In the genomic region with DNA sequence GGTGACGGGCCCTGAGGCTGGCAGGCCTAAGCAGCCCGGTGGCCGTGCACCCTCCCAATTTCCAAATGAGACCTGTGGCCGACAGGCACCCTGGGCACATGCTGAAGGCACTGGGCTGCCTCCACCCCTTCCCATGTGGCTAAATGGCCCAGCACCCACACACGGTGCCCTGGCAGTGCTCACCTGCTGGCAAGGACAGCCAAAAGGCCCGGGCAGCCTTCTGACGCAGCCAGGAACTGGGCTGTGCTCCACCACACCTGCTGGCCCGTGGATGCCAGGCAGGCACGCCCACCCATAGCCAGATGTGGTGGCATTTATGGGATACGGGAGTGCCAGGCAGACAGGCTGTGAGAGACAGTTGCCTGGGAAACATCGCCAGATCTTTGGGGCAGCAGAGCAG, we compare ENCODE assay signal across 8 cellular contexts. TPM values are rescaled to one million over a fixed set of nuclear protein-coding genes. Genes with fewer than 3 reads are reported as not detected.
DNase-seq lines count a peak whose midpoint lies in the region; ATAC-seq, FAIRE-seq and TF ChIP-seq lines count a peak whose summit lies in the region.

No MANE protein-coding gene starts in this region.

- intact Hi-C loops in GM12878 (cut with micrococcal nuclease; ENCODE audit: unreplicated experiment) (loop anchor here (5.0 kb wide), 2 partner anchors 114 to 1224 kb away; no protein-coding TSS in a partner anchor), lower lobe of right lung (cut with DNase I) (loop anchor here (5.0 kb wide), 1 partner anchor 184 kb away; no protein-coding TSS in a partner anchor)

- H3K79me2 ChIP-seq in GM12878 (ENCODE audit: control insufficient read depth, insufficient read depth, low read length), result no peaks in the 10 kb centered on the region; the same call in 1 of the 2 replicates

- H3K4me3 ChIP-seq in GM12878, result 0 out of 2 replicates have a peak overlapping the region, but pooled peaks have one; percentile 11
- H3K4me3 ChIP-seq in lower lobe of right lung, result peak overlapping the region; percentile 59
- H3K4me3 ChIP-seq in thoracic aorta, result peak overlapping the region; percentile 73

- FAIRE-seq in GM12878 (lab: Jason Lieb, UNC), result no peak

- H3K9ac ChIP-seq in GM12878 (ENCODE audit: control insufficient read depth, insufficient read depth, low read length), result no peak overlapping the region

- in situ Hi-C loops in GM12878 (cut with MboI), result loop anchor here (10.0 kb wide), 1 partner anchor 1226 kb away; no protein-coding TSS in a partner anchor

- H3K9me3 ChIP-seq in GM12878 (replicated peaks; ENCODE audit: control insufficient read depth, insufficient read depth, low read length) (no peaks in the 10 kb centered on the region), lower lobe of right lung (no peaks in the 10 kb centered on the region), thoracic aorta (no peaks in the 10 kb centered on the region)

- SMC1A ChIA-PET in GM12878 (lab: Charles Lee; ENCODE audit: uncharacterized antibody, unreplicated experiment), result interaction anchor here (0.9 to 1.2 kb wide), 2 partner anchors 36 to 184 kb away, joined by 3 to 4 read pairs; no protein-coding TSS in a partner anchor

- peak overlapping the region; percentile 43; the same call in 1 of the 2 replicates for H3K4me2 ChIP-seq in GM12878 (ENCODE audit: control insufficient read depth, insufficient read depth)

- TF ChIP-seq CTCF in GM12878 (IDR thresholded peaks at IDR 0.05 in 2 of 3, conservative IDR thresholded peaks at IDR 0.05 in 1 of 3; ENCODE audit: control insufficient read depth in 2 of 3, extremely low read depth in 1 of 3, insufficient read depth in 1 of 3, low read depth in 3 of 3, low read length in 3 of 3), result no peak
- no peak for TF ChIP-seq CTCF in lower lobe of right lung (IDR thresholded peaks at IDR 0.05)
- TF ChIP-seq CTCF in thoracic aorta (IDR thresholded peaks at IDR 0.05), result no peak

- TF ChIP-seq RAD21 in GM12878 (IDR thresholded peaks at IDR 0.05; ENCODE audit: insufficient read depth, low read depth, low read length), result no peak

- ATAC-seq in activated CD8-positive, alpha-beta memory T cell treated with anti-CD3 and anti-CD28 coated beads, Interleukin-2, amount 10 ng/mL, durations not matched to agents 7 days and 5 days, result no peak
- no peak for ATAC-seq in GM12878
- ATAC-seq in lower lobe of right lung, result no peak
- no peak for ATAC-seq in thoracic aorta (ENCODE audit: insufficient number of reproducible peaks, low FRiP score, low read depth)
- ATAC-seq in HG02763 (IDR thresholded peaks at IDR 0.05; ENCODE audit: unreplicated experiment), result no peak
- no peak for ATAC-seq in GM21360 (IDR thresholded peaks at IDR 0.05; ENCODE audit: unreplicated experiment)

- H2AFZ ChIP-seq in GM12878 (ENCODE audit: control insufficient read depth, low read depth, low read length), result no peak overlapping the region

- BruUV-seq in GM12878 (replicated peaks; lab: Mats Ljungman, UMichigan), result TSS peak; percentile 91

- H3K27ac ChIP-seq in GM12878 (ENCODE audit: control insufficient read depth, insufficient read depth), result no peak overlapping the region
- H3K27ac ChIP-seq in lower lobe of right lung, result peak overlapping the region; percentile 88
- peak overlapping the region; percentile 73 to 88 for H3K27ac ChIP-seq in thoracic aorta

- H3K4me1 Mint-ChIP-seq in activated CD8-positive, alpha-beta memory T cell treated with anti-CD3 and anti-CD28 coated beads, Interleukin-2, amount 10 ng/mL, durations not matched to agents 7 days and 5 days, result peaks cover 28% of the 10 kb centered on the region

- POLR2A ChIA-PET in GM12878 (lab: Charles Lee), result interaction anchor here (0.5 to 1.5 kb wide), 5 partner anchors 9 to 193 kb away, joined by 3 to 6 read pairs (median 3); a partner anchor contains a TSS

- CTCF ChIA-PET in activated CD8-positive, alpha-beta memory T cell treated with anti-CD3 and anti-CD28 coated beads, Interleukin-2, amount 10 ng/mL, durations not matched to agents 7 days and 5 days (lab: Charles Lee), result interaction anchor here (0.8 to 8.0 kb wide), 8 partner anchors 24 to 193 kb away, joined by 3 to 217 read pairs (median 4); a partner anchor contains a TSS
- CTCF ChIA-PET in GM12878 (lab: Yijun Ruan, JAX), result interaction anchor here (1.0 to 1.7 kb wide), 4 partner anchors 30 to 183 kb away, joined by 3 to 10 read pairs (median 4); no protein-coding TSS in a partner anchor

- DNase-seq in activated CD8-positive, alpha-beta memory T cell treated with anti-CD3 and anti-CD28 coated beads, Interleukin-2, amount 10 ng/mL, durations not matched to agents 7 days and 5 days, result no peak
- no peak for DNase-seq in activated CD8-positive, alpha-beta memory T cell treated with anti-CD3 and anti-CD28 coated beads, Interleukin-2, amount 50 U/mL, for 48 hours
- DNase-seq in GM12878 (ENCODE audit: low read depth, low spot score), result no peak
- no peak for DNase-seq in lower lobe of right lung
- no peak for DNase-seq in thoracic aorta (ENCODE audit: low spot score)
- DNase-seq in cortex of kidney (lab: John Stamatoyannopoulos, UW), result no peak

- WGBS in GM12878 (ENCODE audit: insufficient coverage, insufficient replicate concordance, low lambda C conversion rate, missing lambda C conversion rate), result 45% methylated on average over 11 of the region's 11 CpGs

- H3K36me3 ChIP-seq in GM12878 (ENCODE audit: control insufficient read depth in 2 of 2, insufficient read depth in 2 of 2, low read length in 1 of 2), result no peaks in the 10 kb centered on the region
- no peaks in the 10 kb centered on the region for H3K36me3 ChIP-seq in lower lobe of right lung
- H3K36me3 ChIP-seq in thoracic aorta, result no peaks in the 10 kb centered on the region

- no peaks in the 10 kb centered on the region for H3K27me3 Mint-ChIP-seq in activated CD8-positive, alpha-beta memory T cell treated with anti-CD3 and anti-CD28 coated beads, Interleukin-2, amount 10 ng/mL, durations not matched to agents 7 days and 5 days

- peaks cover 10% of the 10 kb centered on the region for H3K4me1 ChIP-seq in GM12878 (ENCODE audit: control insufficient read depth, insufficient read depth, low read length)
- H3K4me1 ChIP-seq in lower lobe of right lung, result peaks cover 48% of the 10 kb centered on the region
- H3K4me1 ChIP-seq in thoracic aorta (ENCODE audit: control insufficient read depth in 1 of 2, low read depth in 2 of 2), result peaks cover 17 to 42% of the 10 kb centered on the region in 2 donors

- H3K27ac Mint-ChIP-seq in activated CD8-positive, alpha-beta memory T cell treated with anti-CD3 and anti-CD28 coated beads, Interleukin-2, amount 10 ng/mL, durations not matched to agents 7 days and 5 days, result peak overlapping the region; percentile 80

- no peaks in the 10 kb centered on the region for H3K36me3 Mint-ChIP-seq in activated CD8-positive, alpha-beta memory T cell treated with anti-CD3 and anti-CD28 coated beads, Interleukin-2, amount 10 ng/mL, durations not matched to agents 7 days and 5 days

- H3K9me3 Mint-ChIP-seq in activated CD8-positive, alpha-beta memory T cell treated with anti-CD3 and anti-CD28 coated beads, Interleukin-2, amount 10 ng/mL, durations not matched to agents 7 days and 5 days (ENCODE audit: low read depth), result no peaks in the 10 kb centered on the region

- RAD21 ChIA-PET in GM12878 (lab: Charles Lee; ENCODE audit: unreplicated experiment), result interaction anchor here (1.2 to 1.6 kb wide), 2 partner anchors 31 to 102 kb away, joined by 3 to 6 read pairs; no protein-coding TSS in a partner anchor

- no peak overlapping the region for H3K4me3 Mint-ChIP-seq in activated CD8-positive, alpha-beta memory T cell treated with anti-CD3 and anti-CD28 coated beads, Interleukin-2, amount 10 ng/mL, durations not matched to agents 7 days and 5 days

- no peak for TF ChIP-seq POLR2A in GM12878 (IDR thresholded peaks at IDR 0.05; ENCODE audit: low read depth, low read length)

- no peak for TF ChIP-seq EP300 in GM12878 (IDR thresholded peaks at IDR 0.05; ENCODE audit: borderline replicate concordance in 1 of 2, control insufficient read depth in 1 of 2, low read depth in 2 of 2, low read length in 2 of 2)

- H4K20me1 ChIP-seq in GM12878 (ENCODE audit: control insufficient read depth, insufficient read depth), result no peaks in the 10 kb centered on the region

- no peaks in the 10 kb centered on the region for H3K27me3 ChIP-seq in GM12878 (replicated peaks in 1 of 2; ENCODE audit: control insufficient read depth in 2 of 2, insufficient read depth in 2 of 2, low read length in 1 of 2)
- no peaks in the 10 kb centered on the region for H3K27me3 ChIP-seq in lower lobe of right lung (ENCODE audit: low read depth)
- H3K27me3 ChIP-seq in thoracic aorta (replicated peaks; ENCODE audit: insufficient read depth), result no peaks in the 10 kb centered on the region

RNA-seq across cellular contexts. Expression of a gene that starts 4.0 kb away (rescaled TPM):
- total RNA-seq in activated CD8-positive, alpha-beta memory T cell treated with anti-CD3 and anti-CD28 coated beads, Interleukin-2, amount 10 ng/mL, durations not matched to agents 7 days and 5 days, result 10 to 100 TPM; 52.5 to 55.7 TPM
- total RNA-seq in GM12878 (2013; cell fraction: nucleolus; rRNA removed), result 13.3 and 16.5 TPM in 2 replicates
- total RNA-seq in GM12878 (2014; rRNA removed) (32.5 and 34.7 TPM in 2 replicates), GM12878 (2014; rRNA removed; fragmentation: Illumina TruSeq; extraction: Trizol) (3.6 and 4.4 TPM in 2 replicates), GM12878 (2021) (68.5 and 71.2 TPM in 2 replicates), lower lobe of right lung (50.9 TPM), thoracic aorta (10 to 100 TPM; 29.1 to 52.6 TPM)
- polyA plus RNA-seq in GM12878 (2011; ENCODE audit: low read depth), result 7.1 TPM
- polyA plus RNA-seq in GM12878 (2011; rRNA removed) (2.6 and 7.0 TPM in 2 replicates), GM12878 (2014; fragmentation: Illumina TruSeq; extraction: Trizol) (0.43 and 2.6 TPM in 2 replicates), GM12878 (2014; fragmentation: Nextera tagmentation; extraction: Ambion mirVana) (1 to 10 TPM in 1 of 2 experiments, under 1 TPM in 1; 0.79 to 1.2 TPM), GM12878 (2014; rRNA removed) (89.9 and 91.8 TPM in 2 replicates), GM12878 (2016; fragmentation: Nextera tagmentation; extraction: Ambion mirVana) (10 to 100 TPM; 57.2 to 60.2 TPM)
- 13.0 and 30.7 TPM in 2 replicates for polyA plus RNA-seq in GM12878 (2011; cell fraction: cytosol; rRNA removed)
- polyA plus RNA-seq in GM12878 (2011; cell fraction: nucleus; rRNA removed), result 20.8 and 30.9 TPM in 2 replicates
- polyA plus RNA-seq in GM12878 (2012), result 26.3 and 32.4 TPM in 2 replicates
- 1.5 and 4.7 TPM in 2 replicates for polyA minus RNA-seq in GM12878 (2011; rRNA and poly(A)+ RNA removed)
- 3.3 and 9.1 TPM in 2 replicates for polyA minus RNA-seq in GM12878 (2011; cell fraction: cytosol; rRNA and poly(A)+ RNA removed)
- polyA minus RNA-seq in GM12878 (2011; cell fraction: nucleus; rRNA and poly(A)+ RNA removed), result 5.6 and 10.3 TPM in 2 replicates

RNA-seq across cellular contexts. Expression of a gene that starts 29.5 kb away (rescaled TPM):
- 10 to 100 TPM; 35.0 to 42.9 TPM for total RNA-seq in activated CD8-positive, alpha-beta memory T cell treated with anti-CD3 and anti-CD28 coated beads, Interleukin-2, amount 10 ng/mL, durations not matched to agents 7 days and 5 days
- total RNA-seq in GM12878 (2013; cell fraction: nucleolus; rRNA removed), result 11.9 and 13.5 TPM in 2 replicates
- total RNA-seq in GM12878 (2014; rRNA removed), result 2.1 and 3.2 TPM in 2 replicates
- total RNA-seq in GM12878 (2014; rRNA removed; fragmentation: Illumina TruSeq; extraction: Trizol), result 0.54 and 0.55 TPM in 2 replicates
- total RNA-seq in GM12878 (2021), result 11.6 and 14.9 TPM in 2 replicates
- polyA plus RNA-seq in GM12878 (2011; ENCODE audit: low read depth), result 1.7 TPM
- 0.99 and 1.4 TPM in 2 replicates for polyA plus RNA-seq in GM12878 (2011; rRNA removed)
- 1.7 and 2.1 TPM in 2 replicates for polyA plus RNA-seq in GM12878 (2011; cell fraction: cytosol; rRNA removed)
- polyA plus RNA-seq in GM12878 (2011; cell fraction: nucleus; rRNA removed), result 4.9 and 8.7 TPM in 2 replicates
- 4.4 and 4.7 TPM in 2 replicates for polyA plus RNA-seq in GM12878 (2012)
- 2.4 and 3.8 TPM in 2 replicates for polyA plus RNA-seq in GM12878 (2014; fragmentation: Illumina TruSeq; extraction: Trizol)
- under 1 TPM; 0.03 to 0.07 TPM for polyA plus RNA-seq in GM12878 (2014; fragmentation: Nextera tagmentation; extraction: Ambion mirVana)
- polyA plus RNA-seq in GM12878 (2014; rRNA removed), result 4.8 and 5.2 TPM in 2 replicates
- polyA plus RNA-seq in GM12878 (2016; fragmentation: Nextera tagmentation; extraction: Ambion mirVana), result under 1 TPM; 0.18 to 0.54 TPM
- 1.0 and 2.2 TPM in 2 replicates for polyA minus RNA-seq in GM12878 (2011; rRNA and poly(A)+ RNA removed)
- polyA minus RNA-seq in GM12878 (2011; cell fraction: cytosol; rRNA and poly(A)+ RNA removed), result 2.9 and 3.6 TPM in 2 replicates
- polyA minus RNA-seq in GM12878 (2011; cell fraction: nucleus; rRNA and poly(A)+ RNA removed), result 3.9 and 4.3 TPM in 2 replicates
- total RNA-seq in lower lobe of right lung, result 90.0 TPM
- 100 to 1,000 TPM; 135 to 138 TPM for total RNA-seq in thoracic aorta

Comparison
In these comparisons a context has a peak if more than half of its experiments do, and no peak if none do; other contexts are left out.
1. H3K4me3 ChIP-seq: peak in every context shown above with its lines; median percentile 73 in thoracic aorta; 59 in lower lobe of right lung; 11 in GM12878.